24 cellular contexts compared by ENCODE assay signal in the genomic region with DNA sequence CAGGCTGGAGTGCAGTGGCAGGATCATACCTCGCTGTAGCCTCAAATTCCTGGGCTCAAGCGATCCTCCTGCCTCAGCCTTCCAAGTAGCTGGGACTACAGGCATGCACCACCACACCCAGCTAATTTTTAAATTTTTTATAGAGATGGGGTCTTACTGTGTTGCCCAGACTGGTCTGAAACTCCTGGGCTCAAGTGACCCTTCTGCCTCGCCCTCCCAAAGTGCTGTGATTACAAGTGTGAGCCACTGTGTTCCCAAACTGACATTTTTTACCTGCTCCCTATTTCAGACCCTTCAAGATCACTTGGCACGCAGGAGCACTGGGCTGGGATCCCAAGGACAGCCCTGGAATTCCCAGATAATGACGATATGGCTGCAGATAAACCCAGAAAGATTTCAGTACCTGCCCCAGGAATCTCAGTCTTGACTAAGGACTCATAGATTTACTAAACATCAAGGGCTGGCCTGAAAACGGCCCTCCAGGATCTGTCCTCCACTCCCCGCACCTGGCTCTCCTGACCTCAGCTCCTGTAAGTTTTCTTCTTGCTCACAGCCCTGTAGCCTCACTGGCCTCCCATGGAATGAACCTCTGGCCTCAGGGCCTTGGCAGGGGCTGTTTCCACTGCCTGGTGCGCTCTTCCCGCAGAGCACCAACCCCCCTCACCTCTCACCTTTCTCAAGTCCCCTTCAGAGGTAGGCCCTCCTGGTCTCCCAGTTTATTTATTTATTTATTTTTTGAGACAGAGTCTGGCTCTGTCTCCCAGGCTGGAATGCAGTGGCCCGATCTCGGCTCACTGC.
"Had no signal": no experiment of that assay in that cellular context is flagged by ENCODE, and none has a peak within 500 bp of the region (broad histone marks: within the 10 kb centered on the region; RNA-seq: fewer than 3 reads in every experiment).

No MANE protein-coding gene starts in this region.

- H3K9me3 ChIP-seq: ascending aorta, heart left ventricle, lower lobe of right lung, neutrophil, right atrium auricular region, thyroid gland, vagina had no signal

- H3K4me3 Mint-ChIP-seq: activated CD4-positive, alpha-beta memory T cell treated with anti-CD3 and anti-CD28 coated beads for 36 hours; activated CD8-positive, alpha-beta memory T cell treated with anti-CD3 and anti-CD28 coated beads, Interleukin-2, amount 10 ng/mL, durations not matched to agents 7 days and 5 days; activated naive CD4-positive, alpha-beta T cell treated with anti-CD3 and anti-CD28 coated beads for 36 hours; activated naive CD8-positive, alpha-beta T cell treated with anti-CD3 and anti-CD28 coated beads, Interleukin-2, amount 50 U/mL, for 24 hours; effector memory CD8-positive, alpha-beta T cell; mesothelial cell of epicardium; stimulated activated naive B cell treated with anti-CD40 and anti-IgM and Interleukin-4, amounts not matched to agents 10 μg/mL and 1 μg/mL and 100 μg/mL, for 72 hours had no signal

- DNase-seq: activated CD4-positive, alpha-beta memory T cell treated with anti-CD3 and anti-CD28 coated beads for 36 hours; activated CD4-positive, alpha-beta T cell treated with anti-CD3 and anti-CD28 coated beads for 1 hour; activated CD8-positive, alpha-beta memory T cell treated with anti-CD3 and anti-CD28 coated beads, Interleukin-2, amount 10 ng/mL, durations not matched to agents 7 days and 5 days; activated naive CD4-positive, alpha-beta T cell treated with anti-CD3 and anti-CD28 coated beads for 36 hours; activated naive CD8-positive, alpha-beta T cell treated with anti-CD3 and anti-CD28 coated beads, Interleukin-2, amount 50 U/mL, for 24 hours; activated T-cell treated with anti-CD3 and anti-CD28 coated beads, Interleukin-2, amount 50 U/mL, for 1 hour; dermis blood vessel endothelial cell; effector memory CD8-positive, alpha-beta T cell; heart left ventricle; left colon; lower lobe of right lung; posterior cingulate gyrus; stimulated activated CD4-positive, alpha-beta T cell treated with anti-CD3 and anti-CD28 coated beads, Interleukin-15, amount 100 ng/mL, for 24 hours; stimulated activated CD4-positive, alpha-beta T cell treated with anti-CD3 and anti-CD28 coated beads, Interleukin-4, amount 100 ng/mL, for 1 hour; stimulated activated naive B cell treated with anti-CD40 and anti-IgM and Interleukin-4, amounts not matched to agents 10 μg/mL and 1 μg/mL and 100 μg/mL, for 72 hours; thyroid gland had no signal

- FAIRE-seq: frontal cortex had no signal

- H3K27me3 Mint-ChIP-seq: activated CD4-positive, alpha-beta memory T cell treated with anti-CD3 and anti-CD28 coated beads for 36 hours; activated CD8-positive, alpha-beta memory T cell treated with anti-CD3 and anti-CD28 coated beads, Interleukin-2, amount 10 ng/mL, durations not matched to agents 7 days and 5 days; activated naive CD8-positive, alpha-beta T cell treated with anti-CD3 and anti-CD28 coated beads, Interleukin-2, amount 50 U/mL, for 24 hours; effector memory CD8-positive, alpha-beta T cell; stimulated activated naive B cell treated with anti-CD40 and anti-IgM and Interleukin-4, amounts not matched to agents 10 μg/mL and 1 μg/mL and 100 μg/mL, for 72 hours had no signal

- H3K36me3 Mint-ChIP-seq: activated CD4-positive, alpha-beta memory T cell treated with anti-CD3 and anti-CD28 coated beads for 36 hours; activated CD8-positive, alpha-beta memory T cell treated with anti-CD3 and anti-CD28 coated beads, Interleukin-2, amount 10 ng/mL, durations not matched to agents 7 days and 5 days; mesothelial cell of epicardium; stimulated activated naive B cell treated with anti-CD40 and anti-IgM and Interleukin-4, amounts not matched to agents 10 μg/mL and 1 μg/mL and 100 μg/mL, for 72 hours had no signal

- H3K27me3 ChIP-seq: ascending aorta, heart left ventricle, right atrium auricular region, thyroid gland, vagina had no signal

- H3K9me3 Mint-ChIP-seq: activated CD4-positive, alpha-beta memory T cell treated with anti-CD3 and anti-CD28 coated beads for 36 hours; activated naive CD4-positive, alpha-beta T cell treated with anti-CD3 and anti-CD28 coated beads for 36 hours; activated naive CD8-positive, alpha-beta T cell treated with anti-CD3 and anti-CD28 coated beads, Interleukin-2, amount 50 U/mL, for 24 hours; activated T-helper 2 cell treated with anti-CD3 and anti-CD28 coated beads, Interferon-gamma antibody, Interleukin-2, Interleukin-4, amounts not matched to agents 10 μg/mL and 5 μg/mL and 100 μg/mL, durations not matched to agents 14 hours and 24 hours and 36 hours; effector memory CD8-positive, alpha-beta T cell; mesothelial cell of epicardium; stimulated activated naive B cell treated with anti-CD40 and anti-IgM and Interleukin-4, amounts not matched to agents 10 μg/mL and 1 μg/mL and 100 μg/mL, for 72 hours had no signal

- ATAC-seq: activated CD8-positive, alpha-beta memory T cell treated with anti-CD3 and anti-CD28 coated beads, Interleukin-2, amount 10 ng/mL, durations not matched to agents 7 days and 5 days; activated naive CD8-positive, alpha-beta T cell treated with anti-CD3 and anti-CD28 coated beads, Interleukin-2, amount 50 U/mL, for 24 hours; effector memory CD8-positive, alpha-beta T cell; heart left ventricle; left colon; lower lobe of right lung; stimulated activated naive B cell treated with anti-CD40 and anti-IgM and Interleukin-4, amounts not matched to agents 10 μg/mL and 1 μg/mL and 100 μg/mL, for 72 hours had no signal

- H3K36me3 ChIP-seq: ascending aorta, heart left ventricle, lower lobe of right lung, neutrophil, right atrium auricular region, thyroid gland, vagina had no signal

- H3K27ac Mint-ChIP-seq: activated CD4-positive, alpha-beta memory T cell treated with anti-CD3 and anti-CD28 coated beads for 36 hours; activated CD8-positive, alpha-beta memory T cell treated with anti-CD3 and anti-CD28 coated beads, Interleukin-2, amount 10 ng/mL, durations not matched to agents 7 days and 5 days; activated naive CD4-positive, alpha-beta T cell treated with anti-CD3 and anti-CD28 coated beads for 36 hours; activated naive CD8-positive, alpha-beta T cell treated with anti-CD3 and anti-CD28 coated beads, Interleukin-2, amount 50 U/mL, for 24 hours; activated T-helper 2 cell treated with anti-CD3 and anti-CD28 coated beads, Interferon-gamma antibody, Interleukin-2, Interleukin-4, amounts not matched to agents 10 μg/mL and 5 μg/mL and 100 μg/mL, durations not matched to agents 14 hours and 24 hours and 36 hours; mesothelial cell of epicardium; stimulated activated naive B cell treated with anti-CD40 and anti-IgM and Interleukin-4, amounts not matched to agents 10 μg/mL and 1 μg/mL and 100 μg/mL, for 72 hours had no signal

- H3K4me3 ChIP-seq: ascending aorta, heart left ventricle, lower lobe of right lung, right atrium auricular region, skin epidermis, thyroid gland, vagina had no signal

- H3K27ac ChIP-seq: ascending aorta, heart left ventricle, lower lobe of right lung, neutrophil, right atrium auricular region, skin epidermis, thyroid gland, vagina had no signal
